In the genomic region with DNA sequence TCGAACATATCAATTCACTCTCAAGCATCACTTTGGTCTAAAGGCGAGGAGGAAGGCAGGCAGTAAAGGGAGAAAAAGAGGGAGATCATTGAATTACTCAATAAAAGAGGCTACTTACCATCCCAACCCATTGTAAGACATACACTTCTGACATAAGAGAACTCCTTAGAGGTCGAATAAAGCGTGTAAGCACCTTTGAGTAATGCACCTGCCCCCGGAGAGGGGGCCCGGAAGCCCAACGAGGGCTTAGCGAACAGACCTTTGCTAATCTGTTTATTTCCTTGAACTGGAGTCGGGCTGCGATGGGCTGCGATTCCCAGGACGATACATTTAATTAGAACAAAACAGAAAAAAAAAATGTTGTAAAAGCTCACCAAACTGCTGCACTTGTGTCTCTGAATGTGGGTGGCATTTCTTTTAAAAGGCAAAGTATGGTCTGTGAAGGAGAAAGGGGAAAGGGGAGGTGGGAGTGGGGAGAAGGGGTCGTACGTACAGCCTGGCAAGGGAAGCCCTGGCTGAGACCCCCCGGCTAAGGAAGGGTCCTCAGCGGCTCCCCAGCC, we compare ENCODE assay signal across 8 cellular contexts. TPM values are rescaled to one million over a fixed set of nuclear protein-coding genes. Genes with fewer than 3 reads are reported as not detected.
DNase-seq lines count a peak whose midpoint lies in the region; ATAC-seq, FAIRE-seq and TF ChIP-seq lines count a peak whose summit lies in the region.

No MANE protein-coding gene starts in this region.

- ATAC-seq in PC-3 (no peak), GM21528 (IDR thresholded peaks at IDR 0.05; ENCODE audit: low FRiP score, unreplicated experiment) (no peak)

- H3K9ac ChIP-seq in PC-3 (ENCODE audit: low read length) (peak overlapping the region; percentile 100), adipocyte (ENCODE audit: low read length) (peak overlapping the region; percentile 100), keratinocyte (ENCODE audit: control insufficient read depth, extremely low read depth, insufficient read depth, low read length) (peak overlapping the region; percentile 99)

- H3K4me2 ChIP-seq in PC-3 (ENCODE audit: low read length) (peak overlapping the region; percentile 85), keratinocyte (ENCODE audit: control insufficient read depth, extremely low read depth, insufficient read depth, low read depth, low read length) (peak overlapping the region; percentile 94)

- no TSS peak for BruUV-seq in PC-3 (replicated peaks; lab: Mats Ljungman, UMichigan)

- no peaks in the 10 kb centered on the region for H3K9me3 ChIP-seq in PC-3 (ENCODE audit: low read length)
- no peaks in the 10 kb centered on the region for H3K9me3 ChIP-seq in adipocyte (ENCODE audit: control insufficient read depth, low read length)
- no peaks in the 10 kb centered on the region for H3K9me3 ChIP-seq in keratinocyte (ENCODE audit: control insufficient read depth, low read depth, low read length)

- H2AFZ ChIP-seq in PC-3 (ENCODE audit: low read length) (no peak overlapping the region), keratinocyte (ENCODE audit: control insufficient read depth, low read length) (no peak overlapping the region)

- DNase-seq in PC-3, result peak; percentile 26
- peak; percentile 26 for DNase-seq in adipocyte (ENCODE audit: low read depth)
- DNase-seq in keratinocyte (ENCODE audit: low read depth, low spot score), result no peak
- DNase-seq in stimulated activated CD4-positive, alpha-beta T cell treated with anti-CD3 and anti-CD28 coated beads, TNF-alpha, amount 100 ng/mL, for 24 hours (ENCODE audit: low read depth in 3 of 3), result peak in 2 of 3 experiments; percentile 29 to 40
- DNase-seq in GM03348 (ENCODE audit: low spot score), result no peak
- DNase-seq in GM13977 (ENCODE audit: low spot score), result no peak

- in situ Hi-C loops in GM13977 (cut with MboI; ENCODE audit: low pct_unique_long_range_greater_than_20kb, low sequenced_read_pairs, unreplicated experiment), result no loop called here

- no peaks in the 10 kb centered on the region for H3K27me3 ChIP-seq in PC-3 (ENCODE audit: low read length)
- H3K27me3 ChIP-seq in adipocyte (replicated peaks; ENCODE audit: control insufficient read depth, insufficient read depth, low read length), result no peaks in the 10 kb centered on the region
- H3K27me3 ChIP-seq in keratinocyte (ENCODE audit: control insufficient read depth, extremely low read depth, insufficient read depth, low read length), result no peaks in the 10 kb centered on the region

- peak overlapping the region; percentile 99 for H3K27ac ChIP-seq in PC-3 (ENCODE audit: low read length)
- H3K27ac ChIP-seq in keratinocyte (ENCODE audit: control insufficient read depth, insufficient read depth, low read length), result peak overlapping the region; percentile 99

- no peak for FAIRE-seq in keratinocyte (lab: Jason Lieb, UNC)

- CTCF ChIA-PET in PC-3 (lab: Charles Lee), result no interaction called here

- H3K79me2 ChIP-seq in PC-3 (ENCODE audit: low read length) (peaks cover 64% of the 10 kb centered on the region), keratinocyte (ENCODE audit: control insufficient read depth, insufficient read depth, low read length) (peaks cover 53% of the 10 kb centered on the region)

- no peaks in the 10 kb centered on the region for H3K9me1 ChIP-seq in keratinocyte (ENCODE audit: control insufficient read depth, extremely low read depth, insufficient read depth, low read length)

- H3K9me2 ChIP-seq in PC-3 (replicated peaks; ENCODE audit: low read length), result no peaks in the 10 kb centered on the region

- dilution Hi-C loops in keratinocyte (cut with MboI; ENCODE audit: extremely low pct_ligation_motif_present, low sequenced_read_pairs), result no loop called here

- no peaks in the 10 kb centered on the region; the same call in 1 of the 2 replicates for H3K36me3 ChIP-seq in PC-3 (ENCODE audit: low read depth, low read length)
- no peaks in the 10 kb centered on the region for H3K36me3 ChIP-seq in adipocyte (ENCODE audit: control insufficient read depth, insufficient read depth, low read length, severe bottlenecking)
- peaks cover 4 to 28% of the 10 kb centered on the region in 2 experiments for H3K36me3 ChIP-seq in keratinocyte (ENCODE audit: control insufficient read depth in 2 of 2, extremely low read depth in 1 of 2, insufficient read depth in 2 of 2, low read length in 2 of 2)

- POLR2A ChIA-PET in PC-3 (lab: Charles Lee; ENCODE audit: unreplicated experiment), result no interaction called here

- peaks cover 40% of the 10 kb centered on the region for H3K4me1 ChIP-seq in PC-3 (ENCODE audit: insufficient read depth, low read length)
- H3K4me1 ChIP-seq in adipocyte (ENCODE audit: control insufficient read depth, insufficient read depth, low read length), result peaks cover 53% of the 10 kb centered on the region
- H3K4me1 ChIP-seq in keratinocyte (ENCODE audit: control insufficient read depth, extremely low read depth, insufficient read depth, low read length), result peaks cover 42% of the 10 kb centered on the region

- H3F3A ChIP-seq in PC-3 (ENCODE audit: low read length, unreplicated experiment), result peaks cover 10% of the 10 kb centered on the region

- H3K4me3 ChIP-seq in GM08714 (ENCODE audit: low read length) (peak overlapping the region; percentile 99), PC-3 (ENCODE audit: low read length) (peak overlapping the region; percentile 93), adipocyte (ENCODE audit: low read length) (peak overlapping the region; percentile 95), keratinocyte (ENCODE audit: control insufficient read depth in 2 of 3, extremely low read depth in 1 of 3, insufficient read depth in 2 of 3, low read depth in 1 of 3, low read length in 3 of 3) (peak overlapping the region; percentile 87 to 94 (median 89))

- TF ChIP-seq CTCF in PC-3 (conservative IDR thresholded peaks at IDR 0.05; ENCODE audit: low read depth, low read length), result no peak
- no peak for TF ChIP-seq CTCF in keratinocyte (optimal IDR thresholded peaks at IDR 0.05 in 1 of 3, IDR thresholded peaks at IDR 0.05 in 1 of 3, conservative IDR thresholded peaks at IDR 0.05 in 1 of 3; ENCODE audit: extremely low read depth in 1 of 3, insufficient read depth in 2 of 3, low read length in 3 of 3)
- TF ChIP-seq CTCF in GM13977 (IDR thresholded peaks at IDR 0.05; ENCODE audit: extremely low read depth, insufficient read depth, missing control alignments), result no peak

- intact Hi-C loops in PC-3 (cut with micrococcal nuclease), result loop anchor here (5.0 kb wide), 1 partner anchor 33 kb away; no protein-coding TSS in a partner anchor

- H4K20me1 ChIP-seq in PC-3 (ENCODE audit: low read length) (no peaks in the 10 kb centered on the region), keratinocyte (ENCODE audit: control insufficient read depth, extremely low read depth, insufficient read depth, low read length) (no peaks in the 10 kb centered on the region)

RNA-seq across cellular contexts. Expression of a gene that starts 3.0 kb away (rescaled TPM):
- total RNA-seq in PC-3 (2014; rRNA removed), result 13.4 and 20.0 TPM in 2 replicates
- 2.9 to 12.6 TPM (median 5.6 TPM) in 3 replicates for polyA plus RNA-seq in keratinocyte
- 14.6 TPM for polyA plus RNA-seq in keratinocyte (2011; ENCODE audit: low read depth)
- polyA plus RNA-seq in keratinocyte (2011; cell fraction: cytosol; rRNA removed), result 5.8 and 6.6 TPM in 2 replicates
- polyA plus RNA-seq in keratinocyte (2011; cell fraction: nucleus; rRNA removed), result 21.0 and 21.7 TPM in 2 replicates
- 11.7 and 33.6 TPM in 2 replicates for polyA plus RNA-seq in keratinocyte (2012; ENCODE audit: low replicate concordance)
- 4.5 to 37.4 TPM (median 8.4 TPM) in 3 replicates for polyA minus RNA-seq in keratinocyte
- 13.8 TPM for polyA minus RNA-seq in keratinocyte (2011; cell fraction: cytosol; rRNA and poly(A)+ RNA removed)
- polyA minus RNA-seq in keratinocyte (2011; cell fraction: nucleus; rRNA and poly(A)+ RNA removed), result 13.6 and 27.9 TPM in 2 replicates

RNA-seq across cellular contexts. Expression of a gene that starts 20.0 kb away (rescaled TPM):
- 99.7 and 134 TPM in 2 replicates for total RNA-seq in PC-3 (2014; rRNA removed)
- polyA plus RNA-seq in keratinocyte, result 58.7 to 107 TPM (median 102 TPM) in 3 replicates
- polyA plus RNA-seq in keratinocyte (2011; ENCODE audit: low read depth), result 22.6 TPM
- polyA plus RNA-seq in keratinocyte (2011; cell fraction: cytosol; rRNA removed), result 78.1 and 80.2 TPM in 2 replicates
- polyA plus RNA-seq in keratinocyte (2011; cell fraction: nucleus; rRNA removed), result 51.1 and 61.4 TPM in 2 replicates
- 47.7 and 86.4 TPM in 2 replicates for polyA plus RNA-seq in keratinocyte (2012; ENCODE audit: low replicate concordance)
- polyA minus RNA-seq in keratinocyte, result 41.4 to 55.0 TPM (median 42.4 TPM) in 3 replicates
- polyA minus RNA-seq in keratinocyte (2011; cell fraction: cytosol; rRNA and poly(A)+ RNA removed), result 32.4 TPM
- 11.6 and 20.2 TPM in 2 replicates for polyA minus RNA-seq in keratinocyte (2011; cell fraction: nucleus; rRNA and poly(A)+ RNA removed)

Comparison
In these comparisons a context has a peak if more than half of its experiments do, and no peak if none do; other contexts are left out.
1. DNase-seq: peak in PC-3 (single experiment), adipocyte (single experiment) and stimulated activated CD4-positive, alpha-beta T cell treated with anti-CD3 and anti-CD28 coated beads, TNF-alpha, amount 100 ng/mL, for 24 hours (2 of 3); none in keratinocyte (single experiment), GM03348 (single experiment) and GM13977 (single experiment).
2. Peak in every context shown above with its lines, with median percentiles within 50 percentile points of each other: H3K4me3 ChIP-seq and H3K9ac ChIP-seq.